ENCODE assay signal across 12 cellular contexts in genomic region chr11:91495837-91496236, GRCh38.
DNase-seq lines count a peak whose midpoint lies in the region; TF ChIP-seq lines count a peak whose summit lies in the region.
"Had no signal": no experiment of that assay in that cellular context is flagged by ENCODE, and none has a peak within 500 bp of the region (broad histone marks: within the 10 kb centered on the region; RNA-seq: fewer than 3 reads in every experiment).

No MANE protein-coding gene starts in this region.

- H3K9ac ChIP-seq in Loucy (ENCODE audit: low read depth, low read length, poor library complexity, severe bottlenecking) (no peak overlapping the region), mesendoderm (ENCODE audit: low read length) (no peak overlapping the region)
- H3K9ac ChIP-seq: BLaER1, GM23248 had no signal

- CTCF ChIA-PET in PC-9 (lab: Charles Lee), result no interaction called here

- H2BK15ac ChIP-seq in mesendoderm (replicated peaks; ENCODE audit: low read depth), result no peak overlapping the region

- no peaks in the 10 kb centered on the region for H3K9me2 ChIP-seq in Loucy (replicated peaks; ENCODE audit: low read depth, low read length)
- H3K9me2 ChIP-seq in PC-9 (ENCODE audit: insufficient read depth), result no peaks in the 10 kb centered on the region; the same call in 1 of the 2 replicates

- no peak overlapping the region for H2AK5ac ChIP-seq in mesendoderm (ENCODE audit: low read length)

- H4K20me1 ChIP-seq in Loucy (ENCODE audit: insufficient read depth, low read length, poor library complexity, severe bottlenecking) (no peaks in the 10 kb centered on the region), PC-9 (ENCODE audit: insufficient read depth) (no peaks in the 10 kb centered on the region)
- H4K20me1 ChIP-seq: BLaER1 had no signal

- TF ChIP-seq CTCF in C4-2B (conservative IDR thresholded peaks at IDR 0.05), result 0 out of 2 replicates have a peak, but pooled peaks have one; percentile 7
- TF ChIP-seq CTCF in Loucy (conservative IDR thresholded peaks at IDR 0.05; ENCODE audit: low read length), result peak; percentile 37
- TF ChIP-seq CTCF in PC-9 (conservative IDR thresholded peaks at IDR 0.05), result peak; percentile 15; the same call in 1 of the 2 replicates
- peak; percentile 30 for TF ChIP-seq CTCF in retinal pigment epithelial cell (conservative IDR thresholded peaks at IDR 0.05; ENCODE audit: low read depth, low read length)

- H3K27ac ChIP-seq in C4-2B, result no peak overlapping the region
- H3K27ac ChIP-seq in PC-9, result no peak overlapping the region
- no peak overlapping the region for H3K27ac ChIP-seq in mesendoderm (ENCODE audit: low read depth, low read length)
- H3K27ac ChIP-seq: A549, BLaER1, GM23248 had no signal

- H3K4me3 ChIP-seq in Loucy (ENCODE audit: low read length, poor library complexity, severe bottlenecking) (no peak overlapping the region), PC-9 (no peak overlapping the region), retinal pigment epithelial cell (ENCODE audit: low read length) (no peak overlapping the region), mesendoderm (ENCODE audit: low read length) (no peak overlapping the region)
- H3K4me3 ChIP-seq: A549, BLaER1, GM23248 had no signal

- no peak overlapping the region for H2BK120ac ChIP-seq in mesendoderm (ENCODE audit: low read depth, low read length)

- POLR2A ChIA-PET in PC-9 (lab: Charles Lee; ENCODE audit: unreplicated experiment), result no interaction called here

- H3K4ac ChIP-seq in mesendoderm (ENCODE audit: low read depth, low read length), result no peak overlapping the region

- no peaks in the 10 kb centered on the region for H3K79me1 ChIP-seq in mesendoderm (ENCODE audit: low read length)

- no peak overlapping the region for H3K23ac ChIP-seq in mesendoderm (ENCODE audit: low read length)

- H4K5ac ChIP-seq in mesendoderm (ENCODE audit: low read length), result no peak overlapping the region

- intact Hi-C loops in PC-9 (cut with micrococcal nuclease; ENCODE audit: unreplicated experiment), result no loop called here

- H3K4me2 ChIP-seq in Loucy (ENCODE audit: low read depth, low read length, poor library complexity, severe bottlenecking), result no peak overlapping the region
- H3K4me2 ChIP-seq in PC-9, result no peak overlapping the region
- H3K4me2 ChIP-seq in mesendoderm (ENCODE audit: low read length), result no peak overlapping the region
- H3K4me2 ChIP-seq: A549, BLaER1 had no signal

- H3K36me3 ChIP-seq in Loucy (ENCODE audit: insufficient read depth, low read length) (no peaks in the 10 kb centered on the region), PC-9 (ENCODE audit: low read depth) (no peaks in the 10 kb centered on the region), mesendoderm (ENCODE audit: control insufficient read depth, insufficient read depth, low read length) (no peaks in the 10 kb centered on the region)
- H3K36me3 ChIP-seq: BLaER1 had no signal

- DNase-seq in PC-9, result no peak
- no peak for DNase-seq in retinal pigment epithelial cell (ENCODE audit: low read depth)
- DNase-seq in mesendoderm, result no peak
- DNase-seq in Ammon's horn (ENCODE audit: low spot score), result no peak
- DNase-seq: Calu3; CD4-positive, CD25-positive, alpha-beta regulatory T cell; DMS 273 treated with DMSO at 0.1 percent for 48 hours; GM23248 had no signal

- no peak overlapping the region for H2AFZ ChIP-seq in Loucy (ENCODE audit: low read length)
- no peak overlapping the region for H2AFZ ChIP-seq in PC-9
- H2AFZ ChIP-seq: GM23248 had no signal

- no peak overlapping the region for H3K56ac ChIP-seq in mesendoderm (ENCODE audit: low read length)

- H3F3A ChIP-seq in Loucy (ENCODE audit: low read depth) (no peaks in the 10 kb centered on the region), PC-9 (ENCODE audit: insufficient read depth, low read depth) (no peaks in the 10 kb centered on the region)

- H4K8ac ChIP-seq in mesendoderm (ENCODE audit: low read depth, low read length), result no peak overlapping the region

- H3K79me2 ChIP-seq in Loucy (ENCODE audit: insufficient read depth, low read length) (no peaks in the 10 kb centered on the region), PC-9 (ENCODE audit: low read depth) (no peaks in the 10 kb centered on the region), mesendoderm (ENCODE audit: control insufficient read depth, insufficient read depth, low read length) (no peaks in the 10 kb centered on the region)

- H3K18ac ChIP-seq in mesendoderm (ENCODE audit: low read length), result no peak overlapping the region

- BruUV-seq in PC-9 (replicated peaks; lab: Mats Ljungman, UMichigan), result no TSS peak

- H3K27me3 ChIP-seq in Loucy (ENCODE audit: insufficient read depth, low read length, poor library complexity, severe bottlenecking) (no peaks in the 10 kb centered on the region), PC-9 (ENCODE audit: insufficient read depth, low read depth) (no peaks in the 10 kb centered on the region), mesendoderm (ENCODE audit: insufficient read depth, low read length, poor library complexity) (no peaks in the 10 kb centered on the region)
- H3K27me3 ChIP-seq: BLaER1 had no signal

- H3K4me1 ChIP-seq in Loucy (ENCODE audit: insufficient read depth, low read length, poor library complexity, severe bottlenecking) (no peaks in the 10 kb centered on the region), PC-9 (replicated peaks; ENCODE audit: insufficient read depth) (no peaks in the 10 kb centered on the region), mesendoderm (ENCODE audit: control insufficient read depth, low read depth, low read length) (no peaks in the 10 kb centered on the region)
- H3K4me1 ChIP-seq: A549, BLaER1 had no signal

- H2BK5ac ChIP-seq in mesendoderm (ENCODE audit: low read length), result no peak overlapping the region

- H3K9me3 ChIP-seq in Loucy (ENCODE audit: insufficient read depth, low read depth, low read length) (no peaks in the 10 kb centered on the region), PC-9 (ENCODE audit: insufficient read depth, low read depth) (no peaks in the 10 kb centered on the region)
- H3K9me3 ChIP-seq: A549, BLaER1 had no signal
